ENCODE assay signal across 31 cellular contexts in genomic region chr10:106660550-106660949, GRCh38.
"Had no signal": no experiment of that assay in that cellular context is flagged by ENCODE, and none has a peak within 500 bp of the region (broad histone marks: within the 10 kb centered on the region; RNA-seq: fewer than 3 reads in every experiment).

No MANE protein-coding gene starts in this region.

- H3K27me3 ChIP-seq: MG63, Peyer's patch, SJCRH30 had no signal

- H3K4me3 ChIP-seq: Peyer's patch, SJCRH30, SK-N-MC had no signal

- H3K27ac ChIP-seq: Peyer's patch, SJCRH30, SK-N-MC had no signal

- H3K4me1 ChIP-seq: Peyer's patch, SJCRH30 had no signal

- H3K4me3 Mint-ChIP-seq: T-helper 1 cell treated with Interleukin-12 subunit alpha and Interleukin-12 subunit beta and Interleukin-4 antibody, amounts not matched to agents 30 μg/mL and 1 μg/mL, for 36 hours had no signal

- H3K27ac Mint-ChIP-seq: T-helper 1 cell treated with Interleukin-12 subunit alpha and Interleukin-12 subunit beta and Interleukin-4 antibody, amounts not matched to agents 30 μg/mL and 1 μg/mL, for 36 hours had no signal

- H3K9me3 ChIP-seq: MG63, Peyer's patch, SJCRH30 had no signal

- ATAC-seq: SK-N-SH treated with all-trans-retinoic acid at 6 μM for 48 hours had no signal

- H3K36me3 ChIP-seq: MG63, Peyer's patch had no signal

- DNase-seq: Kasumi-1, MG63, NCI-H1048, NCI-H1092 treated with DMSO at 0.1 percent for 48 hours, NCI-H1105 treated with DMSO at 0.1 percent for 48 hours, NCI-H1417, NCI-H1436, NCI-H146, NCI-H1694, NCI-H187, NCI-H2029 treated with DMSO at 0.1 percent for 48 hours, NCI-H2081 treated with DMSO at 0.1 percent for 48 hours, NCI-H2107, NCI-H2171, NCI-H226, NCI-H446 treated with DMSO at 0.1 percent for 48 hours, NCI-H510A, NCI-H524, NCI-H526, NCI-H69, NCI-H748 treated with DMSO at 0.1 percent for 48 hours, NCI-H82, Peyer's patch, Right ventricle myocardium superior, RPMI8226, SHP77 treated with DMSO at 0.1 percent for 48 hours, SJCRH30, T-helper 1 cell had no signal
